Comparison of ENCODE assay signal across 8 cellular contexts in the genomic region with DNA sequence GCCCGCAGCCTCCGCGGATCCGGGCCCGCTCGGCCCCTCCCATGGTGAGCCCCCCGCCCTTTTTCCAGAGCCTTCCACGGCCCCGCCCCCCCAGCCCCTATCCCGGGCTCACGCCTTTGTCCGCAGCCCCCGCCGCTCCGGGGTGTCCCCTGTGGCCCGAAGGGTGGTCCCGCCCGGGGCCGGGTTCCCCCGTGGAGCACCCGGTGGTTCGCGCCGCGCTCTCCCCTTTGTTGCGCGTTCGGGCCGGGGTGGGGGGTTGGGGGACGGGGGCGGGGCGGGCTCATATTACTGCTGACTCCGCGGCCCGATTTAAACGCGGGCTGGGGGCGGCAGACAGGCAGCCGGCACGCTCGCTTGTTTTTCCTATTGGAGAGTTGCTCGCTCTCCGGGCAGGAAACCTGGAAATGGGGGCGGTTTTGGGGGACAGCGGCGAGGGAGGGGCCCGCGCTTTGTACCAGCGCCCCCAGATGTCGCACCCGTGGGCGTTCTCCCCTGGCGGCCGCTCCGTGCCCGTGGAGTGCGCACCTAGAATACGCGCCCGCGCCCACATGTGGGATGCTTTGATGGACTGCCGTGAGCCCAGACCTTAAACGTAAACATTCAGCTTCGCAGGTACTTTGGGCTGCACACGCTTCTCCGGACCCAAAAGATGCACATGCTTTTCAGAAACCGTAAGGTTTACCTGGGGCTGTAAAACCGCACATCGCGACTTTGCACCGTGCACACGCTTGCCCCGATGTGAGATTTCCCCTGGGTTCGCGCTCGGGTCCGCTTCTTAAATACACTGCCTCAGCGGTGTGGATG. TPM values are rescaled to one million over a fixed set of nuclear protein-coding genes. Genes with fewer than 3 reads are reported as not detected.
DNase-seq lines count a peak whose midpoint lies in the region; ATAC-seq and TF ChIP-seq lines count a peak whose summit lies in the region.

No MANE protein-coding gene starts in this region.

- H3K36me3 ChIP-seq in CD8-positive, alpha-beta T cell (ENCODE audit: insufficient read depth, low read length) = peaks cover 6% of the 10 kb centered on the region
- H3K36me3 ChIP-seq in duodenal mucosa (ENCODE audit: control insufficient read depth in 1 of 2, insufficient read depth in 2 of 2, low read length in 2 of 2) (peaks cover 0 to 16% of the 10 kb centered on the region in 2 donors), mucosa of rectum (ENCODE audit: control insufficient read depth in 2 of 2, insufficient read depth in 2 of 2, low read length in 2 of 2) (peaks cover 0 to 10% of the 10 kb centered on the region in 2 donors)

- CTCF ChIA-PET in CD8-positive, alpha-beta T cell (lab: Charles Lee) = interaction anchor here (1.6 kb wide), 1 partner anchor 13 kb away, joined by 5 read pairs; no protein-coding TSS in a partner anchor

- H3K4me3 Mint-ChIP-seq in CD8-positive, alpha-beta T cell = peak overlapping the region; percentile 87
- peak overlapping the region; percentile 88 for H3K4me3 Mint-ChIP-seq in T-helper 17 cell

- no peak for TF ChIP-seq CTCF in CD8-positive, alpha-beta T cell (IDR thresholded peaks at IDR 0.05)

- peaks cover 36% of the 10 kb centered on the region for H3K4me1 Mint-ChIP-seq in CD8-positive, alpha-beta T cell (ENCODE audit: low read depth)
- peaks cover 24% of the 10 kb centered on the region for H3K4me1 Mint-ChIP-seq in T-helper 17 cell

- peak; percentile 24 for ATAC-seq in CD8-positive, alpha-beta T cell
- ATAC-seq in HG02678 (IDR thresholded peaks at IDR 0.05; ENCODE audit: unreplicated experiment) = peak; percentile 5
- no peak for ATAC-seq in T-helper 17 cell
- ATAC-seq in HG02884 (IDR thresholded peaks at IDR 0.05; ENCODE audit: unreplicated experiment) = no peak

- intact Hi-C loops in CD8-positive, alpha-beta T cell (cut with DNase I, micrococcal nuclease) = loop anchor here (1.0 to 5.0 kb wide), 5 partner anchors 16 to 734 kb away; partner anchors contain the start of genes PNKP (in 2 of the 2), AKT1S1 (in 1 of the 2), C19orf73 (in 1 of the 2) and PPFIA3 (in 1 of the 2)

- H3K9ac ChIP-seq in duodenal mucosa (ENCODE audit: low read depth in 1 of 2, low read length in 2 of 2) (peak overlapping the region; percentile 13 to 57), mucosa of rectum (ENCODE audit: low read depth in 1 of 2, low read length in 2 of 2) (peak overlapping the region; percentile 24 to 100)

- peak overlapping the region; percentile 96 for H3K27ac ChIP-seq in CD8-positive, alpha-beta T cell (ENCODE audit: low read depth, low read length)
- H3K27ac ChIP-seq in duodenal mucosa (ENCODE audit: low read depth, low read length) (no peak overlapping the region), mucosa of rectum (ENCODE audit: low read depth in 2 of 2, low read length in 2 of 2) (peak overlapping the region in 1 of 2 donors; percentile 99)

- peak overlapping the region; percentile 51 for H3K4me3 ChIP-seq in CD8-positive, alpha-beta T cell (ENCODE audit: low read depth, low read length)
- H3K4me3 ChIP-seq in duodenal mucosa (ENCODE audit: low read depth in 1 of 2, low read length in 2 of 2) = peak overlapping the region; percentile 63 to 92
- peak overlapping the region; percentile 72 to 96 for H3K4me3 ChIP-seq in mucosa of rectum (ENCODE audit: low read length in 2 of 2)

- no peaks in the 10 kb centered on the region for H3K27me3 ChIP-seq in CD8-positive, alpha-beta T cell (ENCODE audit: insufficient read depth, low read length)
- no peaks in the 10 kb centered on the region for H3K27me3 ChIP-seq in duodenal mucosa (ENCODE audit: control insufficient read depth in 1 of 2, insufficient read depth in 2 of 2, low read length in 2 of 2)
- no peaks in the 10 kb centered on the region for H3K27me3 ChIP-seq in mucosa of rectum (ENCODE audit: control insufficient read depth in 2 of 2, insufficient read depth in 2 of 2, low read length in 2 of 2)

- peak in 2 of 7 experiments; percentile 26 to 33 for DNase-seq in CD8-positive, alpha-beta T cell
- DNase-seq in T-helper 17 cell (peak in 2 of 3 donors; percentile 21 to 26), ureter (ENCODE audit: low spot score) (peak; percentile 60), NOMO-1 (lab: John Stamatoyannopoulos, UW; ENCODE audit: unreplicated experiment in 2 of 2) (no peak)

- H3K27ac Mint-ChIP-seq in CD8-positive, alpha-beta T cell = peak overlapping the region; percentile 82
- peak overlapping the region; percentile 69 for H3K27ac Mint-ChIP-seq in T-helper 17 cell

- peaks cover 19% of the 10 kb centered on the region for H3K36me3 Mint-ChIP-seq in CD8-positive, alpha-beta T cell
- H3K36me3 Mint-ChIP-seq in T-helper 17 cell (ENCODE audit: low read depth) = no peaks in the 10 kb centered on the region

- peaks cover 30% of the 10 kb centered on the region for H3K4me1 ChIP-seq in CD8-positive, alpha-beta T cell (ENCODE audit: insufficient read depth, low read length)
- H3K4me1 ChIP-seq in duodenal mucosa (ENCODE audit: control insufficient read depth in 1 of 2, insufficient read depth in 2 of 2, low read length in 2 of 2) (peaks cover 15 to 31% of the 10 kb centered on the region in 2 donors), mucosa of rectum (ENCODE audit: control insufficient read depth in 2 of 2, insufficient read depth in 2 of 2, low read length in 2 of 2) (peaks cover 17 to 20% of the 10 kb centered on the region in 2 donors)

- POLR2A ChIA-PET in CD8-positive, alpha-beta T cell (lab: Charles Lee) = interaction anchor here (1.1 to 3.5 kb wide), 8 partner anchors 7 to 134 kb away, joined by 4 to 48 read pairs (median 12); partner anchors contain the start of genes AKT1S1, ATF5, FUZ and MED25

- H3K9me3 ChIP-seq in CD8-positive, alpha-beta T cell (ENCODE audit: low read length) = no peaks in the 10 kb centered on the region
- H3K9me3 ChIP-seq in T-helper 17 cell (ENCODE audit: control insufficient read depth, low read length, poor library complexity, severe bottlenecking) (no peaks in the 10 kb centered on the region), duodenal mucosa (ENCODE audit: control insufficient read depth in 1 of 2, low read length in 2 of 2) (no peaks in the 10 kb centered on the region), mucosa of rectum (ENCODE audit: control insufficient read depth in 2 of 2, low read length in 2 of 2) (no peaks in the 10 kb centered on the region)

- no peaks in the 10 kb centered on the region for H3K27me3 Mint-ChIP-seq in CD8-positive, alpha-beta T cell (ENCODE audit: low read depth)
- no peaks in the 10 kb centered on the region for H3K27me3 Mint-ChIP-seq in T-helper 17 cell

- peaks cover 2% of the 10 kb centered on the region for H3K9me3 Mint-ChIP-seq in CD8-positive, alpha-beta T cell

RNA-seq across cellular contexts. Expression of gene PTOV1, which starts 0.7 kb away (rescaled TPM):
- total RNA-seq in CD8-positive, alpha-beta T cell = 100 to 1,000 TPM; 112 to 116 TPM
- total RNA-seq in T-helper 17 cell (100 to 1,000 TPM; 125 to 162 TPM), ureter (105 TPM)

RNA-seq across cellular contexts. Expression of gene PNKP, which starts 15.7 kb away (rescaled TPM):
- 100 to 1,000 TPM in 1 of 2 experiments, 10 to 100 TPM in 1; 98.9 to 114 TPM for total RNA-seq in CD8-positive, alpha-beta T cell
- 100 to 1,000 TPM; 170 to 196 TPM for total RNA-seq in T-helper 17 cell
- total RNA-seq in ureter = 122 TPM

RNA-seq across cellular contexts. Expression of gene AKT1S1, which starts 25.5 kb away (rescaled TPM):
- 10 to 100 TPM; 12.6 to 14.1 TPM for total RNA-seq in CD8-positive, alpha-beta T cell
- total RNA-seq in T-helper 17 cell = 10 to 100 TPM; 19.2 to 33.8 TPM
- total RNA-seq in ureter = 32.8 TPM

RNA-seq across cellular contexts. Expression of gene TBC1D17, which starts 25.8 kb away (rescaled TPM):
- 10 to 100 TPM; 31.1 to 31.2 TPM for total RNA-seq in CD8-positive, alpha-beta T cell
- 10 to 100 TPM; 44.1 to 57.3 TPM for total RNA-seq in T-helper 17 cell
- total RNA-seq in ureter = 30.4 TPM

RNA-seq across cellular contexts. Expression of gene MED25, which starts 33.6 kb away (rescaled TPM):
- 10 to 100 TPM; 41.9 to 42.1 TPM for total RNA-seq in CD8-positive, alpha-beta T cell
- total RNA-seq in T-helper 17 cell (100 to 1,000 TPM in 1 of 2 donors, 10 to 100 TPM in 1; 94.8 to 108 TPM), ureter (42.2 TPM)

Comparison
In these comparisons a context has a peak if more than half of its experiments do, and no peak if none do; other contexts are left out.
1. ATAC-seq: peak in CD8-positive, alpha-beta T cell (single experiment) and HG02678 (single experiment); none in T-helper 17 cell (single experiment) and HG02884 (single experiment).
2. DNase-seq: peak in T-helper 17 cell (2 of 3) and ureter (single experiment); none in NOMO-1 (0 of 2).
3. Peak in every context shown above with its lines, with median percentiles within 50 percentile points of each other: H3K4me3 ChIP-seq.